In genomic region chr6:70412797-70413113, GRCh38 we compare ENCODE assay signal across 8 cellular contexts. TPM values are rescaled to one million over a fixed set of nuclear protein-coding genes. Genes with fewer than 3 reads are reported as not detected.
DNase-seq lines count a peak whose midpoint lies in the region; ATAC-seq and TF ChIP-seq lines count a peak whose summit lies in the region.

No MANE protein-coding gene starts in this region.

- H3K27me3 Mint-ChIP-seq in Calu3 (ENCODE audit: unreplicated experiment), result no peaks in the 10 kb centered on the region
- peaks cover 5% of the 10 kb centered on the region for H3K27me3 Mint-ChIP-seq in endodermal cell (ENCODE audit: insufficient read depth)

- no peaks in the 10 kb centered on the region for H3K9me3 ChIP-seq in MG63
- no peaks in the 10 kb centered on the region for H3K9me3 ChIP-seq in endodermal cell (ENCODE audit: control insufficient read depth, low read length)
- H3K9me3 ChIP-seq in neural cell (ENCODE audit: low read length), result no peaks in the 10 kb centered on the region

- peak overlapping the region; percentile 67 for H3K4me2 ChIP-seq in neural cell (ENCODE audit: low read length)

- 0 to 3% methylated on average over 5 to 14 of the region's 14 CpGs for WGBS in endodermal cell (ENCODE audit: insufficient coverage in 1 of 2, insufficient read length in 1 of 2), 2 experiments

- ATAC-seq in GM21786 (IDR thresholded peaks at IDR 0.05; ENCODE audit: unreplicated experiment), result peak; percentile 6

- TF ChIP-seq CTCF in Calu3 (IDR thresholded peaks at IDR 0.05; ENCODE audit: unreplicated experiment) (no peak), endodermal cell (conservative IDR thresholded peaks at IDR 0.05) (no peak), neural cell (IDR thresholded peaks at IDR 0.05; ENCODE audit: poor library complexity, severe bottlenecking) (no peak)

- H3K27ac ChIP-seq in endodermal cell (ENCODE audit: low read depth, low read length) (peak overlapping the region; percentile 49), neural cell (ENCODE audit: low read length) (peak overlapping the region; percentile 67)

- no peak for TF ChIP-seq RAD21 in neural cell (conservative IDR thresholded peaks at IDR 0.05)

- peak overlapping the region; percentile 98 for H2AFZ ChIP-seq in neural cell (ENCODE audit: low read depth, low read length)

- BruUV-seq in Calu3 (replicated peaks; lab: Mats Ljungman, UMichigan), result TSS peak; percentile 93

- H3K36me3 ChIP-seq in MG63 (no peaks in the 10 kb centered on the region; the same call in none of the 2 replicates), endodermal cell (ENCODE audit: control insufficient read depth, insufficient read depth, low read length) (peaks cover 6% of the 10 kb centered on the region), neural cell (ENCODE audit: insufficient read depth, low read length) (no peaks in the 10 kb centered on the region)

- intact Hi-C loops in Calu3 (cut with micrococcal nuclease; ENCODE audit: unreplicated experiment), result loop anchor here (1.0 to 5.0 kb wide), 2 partner anchors 13 to 100 kb away; no protein-coding TSS in a partner anchor

- no peaks in the 10 kb centered on the region for H4K20me1 ChIP-seq in neural cell (ENCODE audit: insufficient read depth)

- no peak for DNase-seq in Calu3
- DNase-seq in MG63, result no peak
- DNase-seq in endodermal cell, result no peak
- no peak for DNase-seq in NCI-H146 (lab: John Stamatoyannopoulos, UW)
- DNase-seq in mesenteric fat pad (ENCODE audit: low spot score), result no peak
- no peak for DNase-seq in mucosa of gallbladder (ENCODE audit: low spot score)

- H3K4me3 Mint-ChIP-seq in Calu3 (ENCODE audit: low read depth, unreplicated experiment) (peak overlapping the region; percentile 90), endodermal cell (peak overlapping the region; percentile 89)

- H3K4me1 ChIP-seq in endodermal cell (ENCODE audit: control insufficient read depth, insufficient read depth, low read length), result no peaks in the 10 kb centered on the region

- H3K9ac ChIP-seq in endodermal cell (ENCODE audit: extremely low read depth, low read length, poor library complexity, severe bottlenecking) (peak overlapping the region; percentile 89), neural cell (ENCODE audit: low read length) (peak overlapping the region; percentile 75)

- no peaks in the 10 kb centered on the region for H3F3A ChIP-seq in neural cell (ENCODE audit: insufficient read depth, low read length, poor library complexity, severe bottlenecking)

- H3K4me3 ChIP-seq in MG63, result peak overlapping the region; percentile 75
- H3K4me3 ChIP-seq in endodermal cell (ENCODE audit: low read length), result peak overlapping the region; percentile 94
- peak overlapping the region; percentile 74 for H3K4me3 ChIP-seq in neural cell (ENCODE audit: low read length)

- H3K79me2 ChIP-seq in neural cell (replicated peaks; ENCODE audit: insufficient read depth, low read length), result peaks cover 34% of the 10 kb centered on the region

- H3K36me3 Mint-ChIP-seq in Calu3 (ENCODE audit: insufficient read depth, unreplicated experiment) (peaks cover 44% of the 10 kb centered on the region), endodermal cell (ENCODE audit: low read depth) (peaks cover 5% of the 10 kb centered on the region)

- CTCF ChIA-PET in Calu3 (lab: Charles Lee), result interaction anchor here (0.6 to 2.7 kb wide), 13 partner anchors 11 to 963 kb away, joined by 3 to 32 read pairs (median 4); no protein-coding TSS in a partner anchor

- H3K27me3 ChIP-seq in MG63, result no peaks in the 10 kb centered on the region; the same call in 1 of the 2 replicates
- peaks cover 8% of the 10 kb centered on the region for H3K27me3 ChIP-seq in endodermal cell (ENCODE audit: control insufficient read depth, insufficient read depth, low read length, poor library complexity, severe bottlenecking)
- H3K27me3 ChIP-seq in neural cell (ENCODE audit: insufficient read depth, low read depth, low read length), result no peaks in the 10 kb centered on the region

- H3K4me1 Mint-ChIP-seq in Calu3 (ENCODE audit: low read depth, unreplicated experiment) (peaks cover 22% of the 10 kb centered on the region), endodermal cell (peaks cover 7% of the 10 kb centered on the region)

- no peak for TF ChIP-seq EP300 in neural cell (conservative IDR thresholded peaks at IDR 0.05; ENCODE audit: poor library complexity, severe bottlenecking)

- peak overlapping the region; percentile 91 for H3K27ac Mint-ChIP-seq in Calu3 (ENCODE audit: unreplicated experiment)
- H3K27ac Mint-ChIP-seq in endodermal cell, result peak overlapping the region; percentile 97

- H3K9me3 Mint-ChIP-seq in Calu3 (ENCODE audit: low read depth, unreplicated experiment), result no peaks in the 10 kb centered on the region
- H3K9me3 Mint-ChIP-seq in endodermal cell, result no peaks in the 10 kb centered on the region

- no peaks in the 10 kb centered on the region for H3K9me2 ChIP-seq in neural cell (ENCODE audit: insufficient read depth, low read length)

TF ChIP-seq in neural cell, 6 proteins besides CTCF, POLR2A, EP300 and RAD21:
- TF ChIP-seq EZH2 (IDR thresholded peaks at IDR 0.05; ENCODE audit: borderline replicate concordance, insufficient read depth, low read length, poor library complexity, severe bottlenecking) (no peak), MXI1 (conservative IDR thresholded peaks at IDR 0.05; ENCODE audit: poor library complexity, severe bottlenecking) (no peak), TAF1 (IDR thresholded peaks at IDR 0.05; ENCODE audit: low read depth) (no peak)
TF ChIP-seq in neural cell: peak in this region for 0.

RNA-seq across cellular contexts. Expression of gene FAM135A, which starts 0.6 kb away (rescaled TPM):
- total RNA-seq in Calu3 (2022) (83.2 and 89.2 TPM in 2 replicates), endodermal cell (10 to 100 TPM; 25.8 to 34.0 TPM), mesenteric fat pad (11.6 TPM), mucosa of gallbladder (31.6 TPM)
- 5.6 and 6.7 TPM in 2 replicates for total RNA-seq in MG63 (2014; rRNA removed; shearing (Covaris generic); ENCODE audit: low replicate concordance)
- 24.2 TPM for polyA plus RNA-seq in endodermal cell (2013, experiment 1 of 2)
- 19.7 TPM for polyA plus RNA-seq in endodermal cell (2013, experiment 2 of 2)
- 24.0 and 31.4 TPM in 2 replicates for polyA plus RNA-seq in neural cell
- 82.8 and 86.7 TPM in 2 replicates for polyA minus RNA-seq in neural cell
